1 cellular context compared by ENCODE assay signal in genomic region chr1:154856049-154856448, GRCh38.
TF ChIP-seq lines count a peak whose summit lies in the region.

No MANE protein-coding gene starts in this region.

TF ChIP-seq in GM12878, 131 proteins besides CTCF, POLR2A, EP300 and RAD21:
- no peak for TF ChIP-seq WRNIP1 (IDR thresholded peaks at IDR 0.05; ENCODE audit: borderline replicate concordance, low read depth, low read length)
- no peak for TF ChIP-seq POU2F2 (IDR thresholded peaks at IDR 0.05; ENCODE audit: borderline replicate concordance, low read depth, low read length)
- no peak for TF ChIP-seq SUZ12 (IDR thresholded peaks at IDR 0.05; ENCODE audit: unreplicated experiment)
- TF ChIP-seq SMC3 (IDR thresholded peaks at IDR 0.05; ENCODE audit: borderline replicate concordance, low read length), result 0 out of 2 replicates have a peak, but pooled peaks have one; percentile 6
- no peak for TF ChIP-seq RELA (IDR thresholded peaks at IDR 0.05; ENCODE audit: borderline replicate concordance, partially characterized antibody)
- TF ChIP-seq E2F8 (IDR thresholded peaks at IDR 0.05; ENCODE audit: low read depth, partially characterized antibody), result no peak
- 0 out of 2 replicates have a peak, but pooled peaks have one; percentile 45 for TF ChIP-seq MLLT1 (IDR thresholded peaks at IDR 0.05)
